11 cellular contexts compared by ENCODE assay signal in genomic region chr11:116192509-116193206, GRCh38.
DNase-seq lines count a peak whose midpoint lies in the region; ATAC-seq, FAIRE-seq and TF ChIP-seq lines count a peak whose summit lies in the region.
"Had no signal": no experiment of that assay in that cellular context is flagged by ENCODE, and none has a peak within 500 bp of the region (broad histone marks: within the 10 kb centered on the region; RNA-seq: fewer than 3 reads in every experiment).

No MANE protein-coding gene starts in this region.

- peak; percentile 69 for FAIRE-seq in D721Med (lab: Jason Lieb, UNC)
- FAIRE-seq: G401.6 had no signal

- H3K36me3 Mint-ChIP-seq in activated CD4-positive, alpha-beta T cell treated with anti-CD3 and anti-CD28 coated beads, Interleukin-2, amount 10 ng/mL, durations not matched to agents 7 days and 5 days (ENCODE audit: low read depth) = no peaks in the 10 kb centered on the region
- H3K36me3 Mint-ChIP-seq in activated CD4-positive, alpha-beta T cell treated with anti-CD3 and anti-CD28 coated beads for 36 hours (ENCODE audit: low read depth) = no peaks in the 10 kb centered on the region

- H3K4me3 Mint-ChIP-seq in activated CD4-positive, alpha-beta T cell treated with anti-CD3 and anti-CD28 coated beads, Interleukin-2, amount 10 ng/mL, durations not matched to agents 7 days and 5 days = no peak overlapping the region
- no peak overlapping the region for H3K4me3 Mint-ChIP-seq in activated CD4-positive, alpha-beta T cell treated with anti-CD3 and anti-CD28 coated beads for 36 hours

- H3K9me3 ChIP-seq in iPS-20b (ENCODE audit: insufficient read depth, low read depth, low read length) = no peaks in the 10 kb centered on the region

- ATAC-seq in sciatic nerve = peak; percentile 9
- ATAC-seq in activated CD4-positive, alpha-beta T cell treated with anti-CD3 and anti-CD28 coated beads for 36 hours = no peak

- intact Hi-C loops in sciatic nerve (cut with DNase I) = no loop called here
- intact Hi-C loops in activated CD4-positive, alpha-beta T cell treated with anti-CD3 and anti-CD28 coated beads for 36 hours (cut with DNase I, micrococcal nuclease) = no loop called here

- TF ChIP-seq CTCF in D721Med (IDR thresholded peaks at IDR 0.05; ENCODE audit: insufficient read depth, missing control alignments) = no peak

- peaks cover 24% of the 10 kb centered on the region for H3K27me3 ChIP-seq in iPS-20b (ENCODE audit: insufficient read depth, low read length)

- peak overlapping the region; percentile 78; the same call in 1 of the 2 replicates for H3K9ac ChIP-seq in iPS-20b (ENCODE audit: low read depth, low read length)

- H3K4me1 Mint-ChIP-seq in activated CD4-positive, alpha-beta T cell treated with anti-CD3 and anti-CD28 coated beads, Interleukin-2, amount 10 ng/mL, durations not matched to agents 7 days and 5 days = no peaks in the 10 kb centered on the region
- no peaks in the 10 kb centered on the region for H3K4me1 Mint-ChIP-seq in activated CD4-positive, alpha-beta T cell treated with anti-CD3 and anti-CD28 coated beads for 36 hours

- H3K27me3 Mint-ChIP-seq in activated CD4-positive, alpha-beta T cell treated with anti-CD3 and anti-CD28 coated beads, Interleukin-2, amount 10 ng/mL, durations not matched to agents 7 days and 5 days = peaks cover 28% of the 10 kb centered on the region
- peaks cover 38% of the 10 kb centered on the region for H3K27me3 Mint-ChIP-seq in activated CD4-positive, alpha-beta T cell treated with anti-CD3 and anti-CD28 coated beads for 36 hours

- DNase-seq in D721Med (ENCODE audit: insufficient read length, low spot score) (peak; percentile 48), SW480 (ENCODE audit: low spot score) (peak; percentile 43), sciatic nerve (ENCODE audit: low spot score) (no peak), T-helper 9 cell (no peak), NK-92 (lab: John Stamatoyannopoulos, UW; ENCODE audit: unreplicated experiment) (no peak)
- DNase-seq in activated CD4-positive, alpha-beta T cell treated with anti-CD3 and anti-CD28 coated beads, Interleukin-2, amount 10 ng/mL, durations not matched to agents 7 days and 5 days = no peak
- no peak for DNase-seq in activated CD4-positive, alpha-beta T cell treated with anti-CD3 and anti-CD28 coated beads for 36 hours
- DNase-seq: stimulated activated CD4-positive, alpha-beta T cell treated with anti-CD3 and anti-CD28 coated beads, Interleukin-4, amount 100 ng/mL, for 1 hour; SW 1271 had no signal

- H3K4me1 ChIP-seq in iPS-20b (ENCODE audit: insufficient read depth, low read length) = peaks cover 17% of the 10 kb centered on the region

- H3K27ac ChIP-seq in iPS-20b (ENCODE audit: low read length) = no peak overlapping the region

- H3K36me3 ChIP-seq in iPS-20b (ENCODE audit: insufficient read depth, low read depth, low read length) = no peaks in the 10 kb centered on the region

- peak overlapping the region; percentile 85; the same call in 1 of the 2 replicates for H3K4me3 ChIP-seq in iPS-20b (ENCODE audit: low read length)

- H3K27ac Mint-ChIP-seq in activated CD4-positive, alpha-beta T cell treated with anti-CD3 and anti-CD28 coated beads, Interleukin-2, amount 10 ng/mL, durations not matched to agents 7 days and 5 days = no peak overlapping the region
- H3K27ac Mint-ChIP-seq in activated CD4-positive, alpha-beta T cell treated with anti-CD3 and anti-CD28 coated beads for 36 hours = no peak overlapping the region

- no peaks in the 10 kb centered on the region for H3K9me3 Mint-ChIP-seq in activated CD4-positive, alpha-beta T cell treated with anti-CD3 and anti-CD28 coated beads, Interleukin-2, amount 10 ng/mL, durations not matched to agents 7 days and 5 days
- H3K9me3 Mint-ChIP-seq in activated CD4-positive, alpha-beta T cell treated with anti-CD3 and anti-CD28 coated beads for 36 hours (ENCODE audit: low read depth) = no peaks in the 10 kb centered on the region

- CTCF ChIA-PET in activated CD4-positive, alpha-beta T cell treated with anti-CD3 and anti-CD28 coated beads, Interleukin-2, amount 10 ng/mL, durations not matched to agents 7 days and 5 days (lab: Charles Lee) = no interaction called here
- CTCF ChIA-PET in activated CD4-positive, alpha-beta T cell treated with anti-CD3 and anti-CD28 coated beads for 36 hours (lab: Charles Lee) = no interaction called here

- POLR2A ChIA-PET in activated CD4-positive, alpha-beta T cell treated with anti-CD3 and anti-CD28 coated beads, Interleukin-2, amount 10 ng/mL, durations not matched to agents 7 days and 5 days (lab: Charles Lee) = no interaction called here
- POLR2A ChIA-PET in activated CD4-positive, alpha-beta T cell treated with anti-CD3 and anti-CD28 coated beads for 36 hours (lab: Charles Lee) = no interaction called here

Comparison
In these comparisons a context has a peak if more than half of its experiments do, and no peak if none do; other contexts are left out.
1. DNase-seq: peak in D721Med (single experiment) and SW480 (single experiment); none in sciatic nerve (single experiment), activated CD4-positive, alpha-beta T cell treated with anti-CD3 and anti-CD28 coated beads, Interleukin-2, amount 10 ng/mL, durations not matched to agents 7 days and 5 days (single experiment), T-helper 9 cell (single experiment), activated CD4-positive, alpha-beta T cell treated with anti-CD3 and anti-CD28 coated beads for 36 hours (single experiment) and NK-92 (single experiment).